Comparison of ENCODE assay signal across 16 cellular contexts in genomic region chr1:63463248-63463647, GRCh38. TPM values are rescaled to one million over a fixed set of nuclear protein-coding genes. Genes with fewer than 3 reads are reported as not detected.
DNase-seq lines count a peak whose midpoint lies in the region; ATAC-seq and TF ChIP-seq lines count a peak whose summit lies in the region.
"Had no signal": no experiment of that assay in that cellular context is flagged by ENCODE, and none has a peak within 500 bp of the region (broad histone marks: within the 10 kb centered on the region; RNA-seq: fewer than 3 reads in every experiment).

No MANE protein-coding gene starts in this region.

- TF ChIP-seq CTCF in choroid plexus epithelial cell (conservative IDR thresholded peaks at IDR 0.05; ENCODE audit: low read depth, low read length), result no peak
- no peak for TF ChIP-seq CTCF in gastrocnemius medialis (IDR thresholded peaks at IDR 0.05 in 4 of 5, conservative IDR thresholded peaks at IDR 0.05 in 1 of 5)

- DNase-seq in ELR (ENCODE audit: low read depth) (peak; percentile 65), NCI-H226 (peak; percentile 41), choroid plexus epithelial cell (ENCODE audit: low read depth) (peak; percentile 76), lung microvascular endothelial cell (ENCODE audit: low read depth in 2 of 2) (peak; percentile 60 to 92), gastrocnemius medialis (no peak), NCI-H1092 treated with DMSO at 0.1 percent for 48 hours (lab: John Stamatoyannopoulos, UW) (no peak), OCI-M1 (lab: John Stamatoyannopoulos, UW) (no peak)
- DNase-seq: dorsolateral prefrontal cortex; NCI-H2029 treated with DMSO at 0.1 percent for 48 hours; NCI-H748 treated with DMSO at 0.1 percent for 48 hours; stimulated activated CD4-positive, alpha-beta T cell treated with anti-CD3 and anti-CD28 coated beads, Interleukin-15, amount 100 ng/mL, for 24 hours; stimulated activated naive CD8-positive, alpha-beta T cell treated with anti-CD3 and anti-CD28 coated beads, Interleukin-15, amount 100 ng/mL, for 72 hours; uterus had no signal

- H3K9me3 ChIP-seq in gastrocnemius medialis, result peaks cover 0 to 4% (median 0%) of the 10 kb centered on the region in 3 donors

- H3K4me1 ChIP-seq in gastrocnemius medialis, result no peaks in the 10 kb centered on the region
- H3K4me1 ChIP-seq: uterus had no signal

- in situ Hi-C loops in gastrocnemius medialis (cut with MboI; ENCODE audit: low sequenced_read_pairs in 4 of 4), result no loop called here

- H3K36me3 ChIP-seq in gastrocnemius medialis, result no peaks in the 10 kb centered on the region
- H3K36me3 ChIP-seq: uterus had no signal

- H3K4me3 ChIP-seq in choroid plexus epithelial cell (ENCODE audit: low read depth, low read length), result no peak overlapping the region
- H3K4me3 ChIP-seq in gastrocnemius medialis, result no peak overlapping the region
- H3K4me3 ChIP-seq: dorsolateral prefrontal cortex, uterus had no signal

- no peak overlapping the region for H3K27ac ChIP-seq in gastrocnemius medialis
- H3K27ac ChIP-seq: dorsolateral prefrontal cortex, KMS-11, uterus had no signal

- TF ChIP-seq POLR2A in gastrocnemius medialis (IDR thresholded peaks at IDR 0.05), result no peak

- H3K27me3 ChIP-seq in gastrocnemius medialis, result no peaks in the 10 kb centered on the region
- H3K27me3 ChIP-seq: dorsolateral prefrontal cortex, uterus had no signal

- no peak for ATAC-seq in gastrocnemius medialis
- ATAC-seq in HG03342 (IDR thresholded peaks at IDR 0.05; ENCODE audit: unreplicated experiment), result no peak
- ATAC-seq: left lobe of liver; stimulated activated naive CD8-positive, alpha-beta T cell treated with anti-CD3 and anti-CD28 coated beads, Interleukin-15, amount 100 ng/mL, for 72 hours had no signal

- intact Hi-C loops in gastrocnemius medialis (cut with DNase I; ENCODE audit: low total_unique reads), result no loop called here

RNA-seq across cellular contexts. Expression of gene ITGB3BP, which starts 59.8 kb away (rescaled TPM):
- total RNA-seq in lung microvascular endothelial cell, result 4.6 and 15.7 TPM in 2 replicates
- total RNA-seq in gastrocnemius medialis, result 1 to 10 TPM; 1.6 to 6.1 (median 3.9) TPM

Comparison
In these comparisons a context has a peak if more than half of its experiments do, and no peak if none do; other contexts are left out.
1. DNase-seq: peak in ELR (single experiment), NCI-H226 (single experiment), choroid plexus epithelial cell (single experiment) and lung microvascular endothelial cell (2 of 2); none in gastrocnemius medialis (0 of 2), NCI-H1092 treated with DMSO at 0.1 percent for 48 hours (single experiment) and OCI-M1 (single experiment).